23 cellular contexts compared by ENCODE assay signal in genomic region chr16:13540771-13541170, GRCh38.
"Had no signal": no experiment of that assay in that cellular context is flagged by ENCODE, and none has a peak within 500 bp of the region (broad histone marks: within the 10 kb centered on the region; RNA-seq: fewer than 3 reads in every experiment).

No MANE protein-coding gene starts in this region.

- DNase-seq: stimulated activated CD4-positive, alpha-beta T cell treated with anti-CD3 and anti-CD28 coated beads, Interleukin-2, amount 100 ng/mL, for 24 hours; stimulated activated CD4-positive, alpha-beta T cell treated with anti-CD3 and anti-CD28 coated beads, Interleukin-2, amount 100 ng/mL, for 48 hours; stimulated activated CD4-positive, alpha-beta T cell treated with anti-CD3 and anti-CD28 coated beads, Interleukin-4, amount 100 ng/mL, for 1 hour; stimulated activated CD4-positive, alpha-beta T cell treated with anti-CD3 and anti-CD28 coated beads, Interleukin-4, amount 100 ng/mL, for 24 hours; stimulated activated CD4-positive, alpha-beta T cell treated with anti-CD3 and anti-CD28 coated beads, Interleukin-4, amount 100 ng/mL, for 4 hours; stimulated activated CD8-positive, alpha-beta memory T cell treated with anti-CD3 and anti-CD28 coated beads, Interleukin-4, amount 100 ng/mL, for 48 hours; stimulated activated naive B cell treated with anti-CD40 and anti-IgM and Interleukin-4, amounts not matched to agents 10 μg/mL and 1 μg/mL and 100 μg/mL, for 72 hours; stimulated activated naive CD4-positive, alpha-beta T cell; stimulated activated naive CD4-positive, alpha-beta T cell treated with Interleukin-2 at 50 U/mL for 16 hours; stimulated activated naive CD8-positive, alpha-beta T cell treated with anti-CD3 and anti-CD28 coated beads, Interleukin-15, amount 100 ng/mL, for 72 hours; stimulated activated naive CD8-positive, alpha-beta T cell treated with anti-CD3 and anti-CD28 coated beads, Interleukin-15, Interleukin-2, amounts not matched to agents 100 U/mL and 50 U/mL, for 24 hours; stomach; substantia nigra; testis; tibial artery; transverse colon; trophoblast cell; upper lobe of left lung; upper lobe of right lung; uterus had no signal

- H3K36me3 ChIP-seq: stomach, suprapubic skin, thoracic aorta, tibial artery, tibial nerve, transverse colon, upper lobe of left lung, upper lobe of right lung, uterus had no signal

- H3K27ac ChIP-seq: stomach, suprapubic skin, testis, thoracic aorta, tibial artery, tibial nerve, transverse colon, upper lobe of left lung, upper lobe of right lung, uterus had no signal

- H3K9me3 ChIP-seq: suprapubic skin, testis, thoracic aorta, tibial artery, transverse colon, upper lobe of left lung, upper lobe of right lung, uterus had no signal

- H3K4me3 ChIP-seq: stomach, suprapubic skin, testis, thoracic aorta, tibial artery, tibial nerve, transverse colon, upper lobe of left lung, upper lobe of right lung, uterus had no signal

- H3K4me1 ChIP-seq: stomach, suprapubic skin, testis, tibial artery, tibial nerve, transverse colon, upper lobe of left lung, upper lobe of right lung, uterus had no signal

- H3K27me3 ChIP-seq: stomach, suprapubic skin, testis, tibial artery, tibial nerve, transverse colon, upper lobe of left lung, upper lobe of right lung, uterus had no signal
